Comparison of ENCODE assay signal across 2 cellular contexts in genomic region chr11:14435717-14436116, GRCh38.
TF ChIP-seq lines count a peak whose summit lies in the region.

No MANE protein-coding gene starts in this region.

TF ChIP-seq in SK-N-SH, 30 proteins besides CTCF, POLR2A, EP300 and RAD21 (continued from another document):
- TF ChIP-seq, protein P1, sequence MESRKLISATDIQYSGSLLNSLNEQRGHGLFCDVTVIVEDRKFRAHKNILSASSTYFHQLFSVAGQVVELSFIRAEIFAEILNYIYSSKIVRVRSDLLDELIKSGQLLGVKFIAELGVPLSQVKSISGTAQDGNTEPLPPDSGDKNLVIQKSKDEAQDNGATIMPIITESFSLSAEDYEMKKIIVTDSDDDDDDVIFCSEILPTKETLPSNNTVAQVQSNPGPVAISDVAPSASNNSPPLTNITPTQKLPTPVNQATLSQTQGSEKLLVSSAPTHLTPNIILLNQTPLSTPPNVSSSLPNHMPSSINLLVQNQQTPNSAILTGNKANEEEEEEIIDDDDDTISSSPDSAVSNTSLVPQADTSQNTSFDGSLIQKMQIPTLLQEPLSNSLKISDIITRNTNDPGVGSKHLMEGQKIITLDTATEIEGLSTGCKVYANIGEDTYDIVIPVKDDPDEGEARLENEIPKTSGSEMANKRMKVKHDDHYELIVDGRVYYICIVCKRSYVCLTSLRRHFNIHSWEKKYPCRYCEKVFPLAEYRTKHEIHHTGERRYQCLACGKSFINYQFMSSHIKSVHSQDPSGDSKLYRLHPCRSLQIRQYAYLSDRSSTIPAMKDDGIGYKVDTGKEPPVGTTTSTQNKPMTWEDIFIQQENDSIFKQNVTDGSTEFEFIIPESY (IDR thresholded peaks at IDR 0.05; ENCODE audit: borderline replicate concordance, low read depth), result no peak

TF ChIP-seq in SK-N-SH treated with all-trans-retinoic acid at 6 μM for 48 hours, 23 proteins besides CTCF, POLR2A, EP300 and RAD21 (continued from another document):
- TF ChIP-seq POU6F1 (CRISPR knock-in tag; IDR thresholded peaks at IDR 0.05; ENCODE audit: borderline replicate concordance, low read depth), result no peak
- TF ChIP-seq CSDC2 (CRISPR knock-in tag; IDR thresholded peaks at IDR 0.05), result no peak
- no peak for TF ChIP-seq GLIS3 (CRISPR knock-in tag; IDR thresholded peaks at IDR 0.05)
- TF ChIP-seq ESRRG (CRISPR knock-in tag; IDR thresholded peaks at IDR 0.05), result no peak
- no peak for TF ChIP-seq CREB5 (CRISPR knock-in tag; IDR thresholded peaks at IDR 0.05; ENCODE audit: low read depth)
- TF ChIP-seq SNAI2 (CRISPR knock-in tag; IDR thresholded peaks at IDR 0.05), result no peak
- no peak for TF ChIP-seq TCF4 (CRISPR knock-in tag; IDR thresholded peaks at IDR 0.05; ENCODE audit: borderline replicate concordance)
- TF ChIP-seq TOX (CRISPR knock-in tag; IDR thresholded peaks at IDR 0.05; ENCODE audit: borderline replicate concordance), result no peak
